In genomic region chr19:15248648-15249559, GRCh38 we compare ENCODE assay signal across 8 cellular contexts. TPM values are rescaled to one million over a fixed set of nuclear protein-coding genes. Genes with fewer than 3 reads are reported as not detected.
DNase-seq lines count a peak whose midpoint lies in the region; ATAC-seq and TF ChIP-seq lines count a peak whose summit lies in the region.

No MANE protein-coding gene starts in this region.

- TF ChIP-seq CTCF in endodermal cell (conservative IDR thresholded peaks at IDR 0.05) (no peak), mesothelial cell of epicardium (IDR thresholded peaks at IDR 0.05; ENCODE audit: unreplicated experiment) (no peak), upper lobe of right lung (IDR thresholded peaks at IDR 0.05) (no peak)

- WGBS in endodermal cell (ENCODE audit: insufficient coverage in 1 of 2, insufficient read length in 1 of 2), 2 experiments: 95 to 96% methylated on average over 15 to 20 of the region's 20 CpGs

- CTCF ChIA-PET in activated CD4-positive, alpha-beta T cell treated with anti-CD3 and anti-CD28 coated beads, Interleukin-2, amount 10 ng/mL, durations not matched to agents 7 days and 5 days (lab: Charles Lee): interaction anchor here (1.1 kb wide), 2 partner anchors 21 to 307 kb away, joined by 3 read pairs; no protein-coding TSS in a partner anchor

- ATAC-seq in upper lobe of right lung: peak; percentile 50
- ATAC-seq in GM19324 (IDR thresholded peaks at IDR 0.05; ENCODE audit: low FRiP score, unreplicated experiment): no peak

- no peaks in the 10 kb centered on the region for H3K4me1 ChIP-seq in endodermal cell (ENCODE audit: control insufficient read depth, insufficient read depth, low read length)
- H3K4me1 ChIP-seq in upper lobe of right lung: peaks cover 58% of the 10 kb centered on the region

- no peaks in the 10 kb centered on the region for H3K9me3 ChIP-seq in endodermal cell (ENCODE audit: control insufficient read depth, low read length)
- no peaks in the 10 kb centered on the region for H3K9me3 ChIP-seq in upper lobe of right lung

- no peaks in the 10 kb centered on the region for H3K27me3 ChIP-seq in endodermal cell (ENCODE audit: control insufficient read depth, insufficient read depth, low read length, poor library complexity, severe bottlenecking)
- no peaks in the 10 kb centered on the region for H3K27me3 ChIP-seq in upper lobe of right lung

- intact Hi-C loops in upper lobe of right lung (cut with DNase I): no loop called here

- H3K36me3 ChIP-seq in endodermal cell (ENCODE audit: control insufficient read depth, insufficient read depth, low read length) (peaks cover 91% of the 10 kb centered on the region), upper lobe of right lung (peaks cover 84% of the 10 kb centered on the region)

- H3K4me1 Mint-ChIP-seq in endodermal cell: no peaks in the 10 kb centered on the region
- peaks cover 32% of the 10 kb centered on the region for H3K4me1 Mint-ChIP-seq in mesothelial cell of epicardium
- H3K4me1 Mint-ChIP-seq in activated CD4-positive, alpha-beta T cell treated with anti-CD3 and anti-CD28 coated beads, Interleukin-2, amount 10 ng/mL, durations not matched to agents 7 days and 5 days: no peaks in the 10 kb centered on the region

- POLR2A ChIA-PET in activated CD4-positive, alpha-beta T cell treated with anti-CD3 and anti-CD28 coated beads, Interleukin-2, amount 10 ng/mL, durations not matched to agents 7 days and 5 days (lab: Charles Lee): no interaction called here

- H3K27ac Mint-ChIP-seq in endodermal cell (peak overlapping the region; percentile 66), mesothelial cell of epicardium (peak overlapping the region; percentile 91)
- H3K27ac Mint-ChIP-seq in activated CD4-positive, alpha-beta T cell treated with anti-CD3 and anti-CD28 coated beads, Interleukin-2, amount 10 ng/mL, durations not matched to agents 7 days and 5 days: no peak overlapping the region

- no peaks in the 10 kb centered on the region for H3K27me3 Mint-ChIP-seq in endodermal cell (ENCODE audit: insufficient read depth)
- no peaks in the 10 kb centered on the region for H3K27me3 Mint-ChIP-seq in mesothelial cell of epicardium (ENCODE audit: low read depth)
- no peaks in the 10 kb centered on the region for H3K27me3 Mint-ChIP-seq in activated CD4-positive, alpha-beta T cell treated with anti-CD3 and anti-CD28 coated beads, Interleukin-2, amount 10 ng/mL, durations not matched to agents 7 days and 5 days

- DNase-seq in NCI-H226: peak; percentile 87
- DNase-seq in endodermal cell: no peak
- DNase-seq in mesothelial cell of epicardium (ENCODE audit: low spot score in 2 of 2, unreplicated experiment in 2 of 2): no peak
- DNase-seq in upper lobe of right lung: no peak
- DNase-seq in NCI-H1105 treated with DMSO at 0.1 percent for 48 hours (lab: John Stamatoyannopoulos, UW): no peak
- no peak for DNase-seq in DMS153 treated with DMSO at 0.1 percent for 48 hours (lab: John Stamatoyannopoulos, UW; ENCODE audit: unreplicated experiment)
- DNase-seq in activated CD4-positive, alpha-beta T cell treated with anti-CD3 and anti-CD28 coated beads, Interleukin-2, amount 10 ng/mL, durations not matched to agents 7 days and 5 days: no peak

- H3K9me3 Mint-ChIP-seq in endodermal cell (no peaks in the 10 kb centered on the region), mesothelial cell of epicardium (no peaks in the 10 kb centered on the region)
- no peaks in the 10 kb centered on the region for H3K9me3 Mint-ChIP-seq in activated CD4-positive, alpha-beta T cell treated with anti-CD3 and anti-CD28 coated beads, Interleukin-2, amount 10 ng/mL, durations not matched to agents 7 days and 5 days

- H3K4me3 ChIP-seq in endodermal cell (ENCODE audit: low read length): no peak overlapping the region
- H3K4me3 ChIP-seq in upper lobe of right lung: no peak overlapping the region

- no peak overlapping the region for H3K4me3 Mint-ChIP-seq in endodermal cell
- no peak overlapping the region for H3K4me3 Mint-ChIP-seq in mesothelial cell of epicardium
- H3K4me3 Mint-ChIP-seq in activated CD4-positive, alpha-beta T cell treated with anti-CD3 and anti-CD28 coated beads, Interleukin-2, amount 10 ng/mL, durations not matched to agents 7 days and 5 days: no peak overlapping the region

- peak overlapping the region; percentile 77 for H3K27ac ChIP-seq in endodermal cell (ENCODE audit: low read depth, low read length)
- H3K27ac ChIP-seq in upper lobe of right lung: peak overlapping the region; percentile 84

- no peak overlapping the region for H3K9ac ChIP-seq in endodermal cell (ENCODE audit: extremely low read depth, low read length, poor library complexity, severe bottlenecking)

- peaks cover 59% of the 10 kb centered on the region for H3K36me3 Mint-ChIP-seq in endodermal cell (ENCODE audit: low read depth)
- H3K36me3 Mint-ChIP-seq in mesothelial cell of epicardium: peaks cover 5% of the 10 kb centered on the region
- H3K36me3 Mint-ChIP-seq in activated CD4-positive, alpha-beta T cell treated with anti-CD3 and anti-CD28 coated beads, Interleukin-2, amount 10 ng/mL, durations not matched to agents 7 days and 5 days (ENCODE audit: low read depth): peaks cover 21% of the 10 kb centered on the region

RNA-seq across cellular contexts. Expression of gene EPHX3, which starts 16.7 kb away (rescaled TPM):
- 10 to 100 TPM; 14.5 to 18.7 TPM for total RNA-seq in endodermal cell
- 5.4 TPM for polyA plus RNA-seq in endodermal cell (2013, experiment 1 of 2)
- 4.5 TPM for polyA plus RNA-seq in endodermal cell (2013, experiment 2 of 2)
- 2.1 to 2.4 TPM (median 2.1 TPM) in 3 replicates for total RNA-seq in mesothelial cell of epicardium
- 2.5 TPM for total RNA-seq in upper lobe of right lung
- total RNA-seq in activated CD4-positive, alpha-beta T cell treated with anti-CD3 and anti-CD28 coated beads, Interleukin-2, amount 10 ng/mL, durations not matched to agents 7 days and 5 days: under 1 TPM; 0.32 to 0.42 TPM

RNA-seq across cellular contexts. Expression of gene NOTCH3, which starts 48.1 kb away (rescaled TPM):
- 100 to 1,000 TPM; 140 to 171 TPM for total RNA-seq in endodermal cell
- 176 TPM for polyA plus RNA-seq in endodermal cell (2013, experiment 1 of 2)
- polyA plus RNA-seq in endodermal cell (2013, experiment 2 of 2): 186 TPM
- 192 to 204 TPM (median 192 TPM) in 3 replicates for total RNA-seq in mesothelial cell of epicardium
- 67.9 TPM for total RNA-seq in upper lobe of right lung
- not detected for total RNA-seq in activated CD4-positive, alpha-beta T cell treated with anti-CD3 and anti-CD28 coated beads, Interleukin-2, amount 10 ng/mL, durations not matched to agents 7 days and 5 days

Comparison
In these comparisons a context has a peak if more than half of its experiments do, and no peak if none do; other contexts are left out.
1. RNA of gene NOTCH3, which starts 48.1 kb away (total RNA-seq): 192 to 204 TPM in mesothelial cell of epicardium, 140 to 171 TPM in endodermal cell and 67.9 TPM in upper lobe of right lung (single experiment); not detected in activated CD4-positive, alpha-beta T cell treated with anti-CD3 and anti-CD28 coated beads, Interleukin-2, amount 10 ng/mL, durations not matched to agents 7 days and 5 days; every median in the first group is over 10 times any median in the second.